ENCODE assay signal across 23 cellular contexts in the genomic region with DNA sequence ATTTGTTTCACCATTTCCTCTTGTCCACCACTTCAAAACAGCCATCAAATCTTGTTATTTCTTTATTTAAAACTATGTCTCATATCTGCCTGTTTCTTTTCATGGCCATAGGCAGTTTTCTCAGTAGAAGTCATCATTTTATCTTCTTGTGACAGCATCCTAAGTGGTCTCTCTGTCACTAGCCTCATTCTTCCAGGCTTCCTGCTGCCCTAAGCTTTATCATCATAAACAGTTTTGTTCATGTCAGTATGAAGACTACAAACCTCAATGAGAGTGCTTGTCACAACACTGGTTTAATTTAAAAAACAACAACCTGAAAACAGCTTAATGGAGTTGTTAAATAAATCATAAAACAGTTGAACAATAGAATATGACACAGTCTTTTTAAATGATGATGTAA.
"Had no signal": no experiment of that assay in that cellular context is flagged by ENCODE, and none has a peak within 500 bp of the region (broad histone marks: within the 10 kb centered on the region; RNA-seq: fewer than 3 reads in every experiment).

No MANE protein-coding gene starts in this region.

- H3K79me2 ChIP-seq: hepatocyte had no signal

- H3K4me2 ChIP-seq: hepatocyte, neural progenitor cell had no signal

- H3K9ac ChIP-seq: neural progenitor cell had no signal

- H2AFZ ChIP-seq: hepatocyte, neural progenitor cell had no signal

- H3K27ac ChIP-seq: hepatocyte, left ventricle myocardium inferior, neural progenitor cell, neutrophil, ovary, right atrium auricular region, skin epidermis, stomach, testis, thyroid gland, transverse colon, upper lobe of left lung, vagina had no signal

- H3K36me3 ChIP-seq: left ventricle myocardium inferior, neural progenitor cell, neutrophil, ovary, right atrium auricular region, stomach, thyroid gland, transverse colon, upper lobe of left lung, vagina had no signal

- H3K27me3 ChIP-seq: hepatocyte, neural progenitor cell, neutrophil, ovary, right atrium auricular region, stomach, testis, thyroid gland, transverse colon, upper lobe of left lung, vagina had no signal

- DNase-seq: islet precursor cell; left ventricle myocardium inferior; naive thymus-derived CD8-positive, alpha-beta T cell; occipital lobe; ovary; stimulated activated CD4-positive, alpha-beta T cell treated with anti-CD3 and anti-CD28 coated beads, Interleukin-12 subunit alpha, Interleukin-12 subunit beta, amount 100 ng/mL, for 4 hours; stimulated activated CD4-positive, alpha-beta T cell treated with anti-CD3 and anti-CD28 coated beads, Interleukin-15, amount 100 ng/mL, for 24 hours; stimulated activated CD4-positive, alpha-beta T cell treated with anti-CD3 and anti-CD28 coated beads, Interleukin-2, amount 100 ng/mL, for 24 hours; stimulated activated CD4-positive, alpha-beta T cell treated with anti-CD3 and anti-CD28 coated beads, Interleukin-4, amount 100 ng/mL, for 1 hour; stimulated activated naive B cell treated with anti-CD40 and anti-IgM and Interleukin-4, amounts not matched to agents 10 μg/mL and 1 μg/mL and 100 μg/mL, for 72 hours; stimulated activated naive CD8-positive, alpha-beta T cell treated with anti-CD3 and anti-CD28 coated beads, Interleukin-15, Interleukin-2, amounts not matched to agents 100 U/mL and 50 U/mL, for 24 hours; stomach; testis; thyroid gland; transverse colon; upper lobe of left lung had no signal

- ATAC-seq: naive thymus-derived CD8-positive, alpha-beta T cell; sciatic nerve; stimulated activated naive B cell treated with anti-CD40 and anti-IgM and Interleukin-4, amounts not matched to agents 10 μg/mL and 1 μg/mL and 100 μg/mL, for 72 hours; stimulated activated naive CD8-positive, alpha-beta T cell treated with anti-CD3 and anti-CD28 coated beads, Interleukin-15, Interleukin-2, amounts not matched to agents 100 U/mL and 50 U/mL, for 24 hours had no signal

- H3K4me3 ChIP-seq: hepatocyte, left ventricle myocardium inferior, neural progenitor cell, ovary, right atrium auricular region, skin epidermis, stomach, testis, thyroid gland, transverse colon, upper lobe of left lung, vagina had no signal

- H3K9me3 ChIP-seq: left ventricle myocardium inferior, neutrophil, ovary, right atrium auricular region, stomach, testis, thyroid gland, transverse colon, upper lobe of left lung, vagina had no signal
